Comparison of ENCODE assay signal across 8 cellular contexts in genomic region chr5:177447066-177447610, GRCh38. TPM values are rescaled to one million over a fixed set of nuclear protein-coding genes. Genes with fewer than 3 reads are reported as not detected.
DNase-seq lines count a peak whose midpoint lies in the region; ATAC-seq and TF ChIP-seq lines count a peak whose summit lies in the region.

No MANE protein-coding gene starts in this region.

- H3K4me3 ChIP-seq in sigmoid colon = peak overlapping the region; percentile 8 to 61 (median 55)

- H3K4me1 ChIP-seq in sigmoid colon = peaks cover 0 to 27% (median 24%) of the 10 kb centered on the region in 4 donors

- H3K27ac ChIP-seq in sigmoid colon = peak overlapping the region in 2 of 4 donors; percentile 21 to 25

- intact Hi-C loops in sigmoid colon (cut with DNase I) = no loop called here

- no peak for TF ChIP-seq CTCF in sigmoid colon (IDR thresholded peaks at IDR 0.05)

- H3K36me3 ChIP-seq in sigmoid colon = peaks cover 0 to 7% (median 0%) of the 10 kb centered on the region in 4 donors

- 0 to 1% methylated on average over 48 to 52 of the region's 52 CpGs for WGBS in sigmoid colon, 2 donors

- no peak for TF ChIP-seq POLR2A in sigmoid colon (IDR thresholded peaks at IDR 0.05)

- no peak for TF ChIP-seq EP300 in sigmoid colon (IDR thresholded peaks at IDR 0.05)

- H3K27me3 ChIP-seq in sigmoid colon = peaks cover 0 to 57% (median 33%) of the 10 kb centered on the region in 3 donors

- peak; percentile 23 for ATAC-seq in GM21528 (IDR thresholded peaks at IDR 0.05; ENCODE audit: low FRiP score, unreplicated experiment)
- ATAC-seq in SK-N-SH treated with all-trans-retinoic acid at 6 μM for 48 hours = peak; percentile 32
- ATAC-seq in HG03457 (IDR thresholded peaks at IDR 0.05; ENCODE audit: unreplicated experiment) = no peak

- DNase-seq in DMS79 treated with DMSO at 0.1 percent for 48 hours (lab: John Stamatoyannopoulos, UW) (peak; percentile 3), HuH-7.5 (ENCODE audit: low spot score) (peak; percentile 74), amygdala (lab: John Stamatoyannopoulos, UW) (peak in 50 of 56 donors; percentile 34 to 84 (median 69)), hepatic stellate cell (ENCODE audit: low spot score) (peak; percentile 70), sigmoid colon (no peak)

- H3K9me3 ChIP-seq in sigmoid colon = no peaks in the 10 kb centered on the region

TF ChIP-seq in SK-N-SH treated with all-trans-retinoic acid at 6 μM for 48 hours, 23 proteins besides CTCF, POLR2A, EP300 and RAD21:
- TF ChIP-seq PPARA (CRISPR knock-in tag; IDR thresholded peaks at IDR 0.05; ENCODE audit: borderline replicate concordance) (no peak), TOX (CRISPR knock-in tag; IDR thresholded peaks at IDR 0.05; ENCODE audit: borderline replicate concordance) (no peak), POU6F1 (CRISPR knock-in tag; IDR thresholded peaks at IDR 0.05; ENCODE audit: borderline replicate concordance, low read depth) (no peak), TSHZ2 (CRISPR knock-in tag; IDR thresholded peaks at IDR 0.05) (no peak), OSR1 (CRISPR knock-in tag; IDR thresholded peaks at IDR 0.05) (no peak), CSRNP3 (CRISPR knock-in tag; IDR thresholded peaks at IDR 0.05) (no peak), ZNF565 (CRISPR knock-in tag; conservative IDR thresholded peaks at IDR 0.05; ENCODE audit: low read depth) (no peak), RARB (CRISPR knock-in tag; IDR thresholded peaks at IDR 0.05) (no peak), ZNF70 (CRISPR knock-in tag; IDR thresholded peaks at IDR 0.05) (no peak)

RNA-seq across cellular contexts. Expression of gene PRR7, which starts 0.5 kb away (rescaled TPM):
- 1 to 10 TPM in 3 of 4 donors, under 1 TPM in 1; 0.82 to 2.5 (median 1.7) TPM for total RNA-seq in sigmoid colon
- 1 to 10 TPM in 1 of 3 donors, not detected in 2; 3.7 TPM for polyA plus RNA-seq in sigmoid colon

RNA-seq across cellular contexts. Expression of gene GRK6, which starts 20.7 kb away (rescaled TPM):
- 10 to 100 TPM; 16.5 to 29.2 (median 21.3) TPM for total RNA-seq in sigmoid colon
- 10 to 100 TPM; 18.7 to 47.9 (median 22.8) TPM for polyA plus RNA-seq in sigmoid colon

RNA-seq across cellular contexts. Expression of gene DBN1, which starts 26.3 kb away (rescaled TPM):
- total RNA-seq in sigmoid colon = 10 to 100 TPM; 54.8 to 100.0 (median 82.3) TPM
- 10 to 100 TPM in 2 of 3 donors, 1 to 10 TPM in 1; 6.0 to 22.2 (median 16.9) TPM for polyA plus RNA-seq in sigmoid colon

RNA-seq across cellular contexts. Expression of gene F12, which starts 37.8 kb away (rescaled TPM):
- total RNA-seq in sigmoid colon = under 1 TPM in 3 of 4 donors, not detected in 1; 0.36 to 0.83 (median 0.81) TPM
- polyA plus RNA-seq in sigmoid colon = 10 to 100 TPM in 1 of 3 donors, 1 to 10 TPM in 2; 3.6 to 14.0 (median 8.1) TPM

RNA-seq across cellular contexts. Expression of gene PFN3, which starts 46.7 kb away (rescaled TPM):
- not detected for total RNA-seq in sigmoid colon
- not detected for polyA plus RNA-seq in sigmoid colon
